8 cellular contexts compared by ENCODE assay signal in the genomic region with DNA sequence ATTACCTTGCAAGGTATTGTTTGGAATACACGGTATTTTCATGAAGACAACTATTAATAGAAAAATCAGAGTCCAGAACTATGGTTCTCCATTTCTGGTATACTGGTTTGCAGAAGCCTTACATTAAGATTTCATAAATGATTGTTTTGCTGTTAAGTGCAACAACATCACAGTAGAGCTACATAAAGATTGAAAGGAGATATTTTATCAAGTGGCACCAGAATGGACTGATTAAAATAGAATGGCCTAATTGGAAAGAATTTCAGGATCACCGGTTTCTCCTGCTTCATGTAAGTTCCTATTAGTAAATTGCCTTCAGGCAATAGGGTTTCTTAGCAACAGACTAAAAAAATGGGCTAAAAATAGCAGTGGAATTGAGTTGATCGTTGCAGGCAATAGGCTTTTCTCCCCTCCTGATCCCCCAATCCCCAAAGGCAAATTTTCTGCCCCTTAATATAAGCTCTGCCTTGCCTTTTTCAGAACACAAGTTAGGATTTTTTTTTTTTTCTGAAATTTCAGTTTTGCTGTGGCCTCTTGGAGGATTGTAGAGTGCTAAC. TPM values are rescaled to one million over a fixed set of nuclear protein-coding genes. Genes with fewer than 3 reads are reported as not detected.
A peak's percentile ranks its signal among the peaks of the same experiment; 100 is the strongest.
DNase-seq lines count a peak whose midpoint lies in the region; ATAC-seq and TF ChIP-seq lines count a peak whose summit lies in the region.

No MANE protein-coding gene starts in this region.

- H3K27me3 ChIP-seq in esophagus muscularis mucosa (no peaks in the 10 kb centered on the region), parathyroid adenoma (ENCODE audit: control insufficient read depth, insufficient read depth, low read length) (no peaks in the 10 kb centered on the region)

- H3K4me1 ChIP-seq in esophagus muscularis mucosa (peaks cover 33 to 53% (median 48%) of the 10 kb centered on the region in 4 donors), parathyroid adenoma (peaks cover 12% of the 10 kb centered on the region)

- H3K27ac ChIP-seq in esophagus muscularis mucosa (replicated peaks in 1 of 4) (peak overlapping the region; percentile 88 to 97 (median 92)), parathyroid adenoma (peak overlapping the region; percentile 88)

- no peaks in the 10 kb centered on the region for H3K36me3 ChIP-seq in esophagus muscularis mucosa
- no peaks in the 10 kb centered on the region for H3K36me3 ChIP-seq in parathyroid adenoma (ENCODE audit: control insufficient read depth, insufficient read depth, low read length)

- H3K4me2 ChIP-seq in parathyroid adenoma (ENCODE audit: low read length), result peak overlapping the region; percentile 95

- ATAC-seq in SK-N-SH treated with all-trans-retinoic acid at 6 μM for 48 hours, result peak; percentile 16
- no peak for ATAC-seq in HG02884 (IDR thresholded peaks at IDR 0.05; ENCODE audit: unreplicated experiment)
- no peak for ATAC-seq in HG03095 (IDR thresholded peaks at IDR 0.05; ENCODE audit: unreplicated experiment)

- TF ChIP-seq POLR2A in esophagus muscularis mucosa (IDR thresholded peaks at IDR 0.05; ENCODE audit: low read depth), result no peak

- WGBS in esophagus muscularis mucosa, result 2% methylated on average over 3 of the region's 3 CpGs

- peaks cover 28% of the 10 kb centered on the region for H3K79me2 ChIP-seq in parathyroid adenoma

- peak overlapping the region; percentile 2 for H3K9ac ChIP-seq in parathyroid adenoma

- peak overlapping the region; percentile 95 for H2AFZ ChIP-seq in parathyroid adenoma

- TF ChIP-seq CTCF in esophagus muscularis mucosa (IDR thresholded peaks at IDR 0.05), result no peak
- TF ChIP-seq CTCF in parathyroid adenoma (IDR thresholded peaks at IDR 0.05), result no peak

- intact Hi-C loops in esophagus muscularis mucosa (cut with DNase I), result loop anchor here (5.0 kb wide), 1 partner anchor 585 kb away; a partner anchor contains a TSS

- H3K4me3 ChIP-seq in esophagus muscularis mucosa, result peak overlapping the region; percentile 73 to 99 (median 92)
- H3K4me3 ChIP-seq in parathyroid adenoma (ENCODE audit: low read depth, low read length), result peak overlapping the region; percentile 97

- H3K9me3 ChIP-seq in esophagus muscularis mucosa (peaks cover 0 to 1% (median 0%) of the 10 kb centered on the region in 4 donors), parathyroid adenoma (ENCODE audit: control insufficient read depth, low read length) (no peaks in the 10 kb centered on the region)

- TF ChIP-seq EP300 in esophagus muscularis mucosa (IDR thresholded peaks at IDR 0.05), result no peak

- DNase-seq in COR-L47 (lab: John Stamatoyannopoulos, UW) (peak; percentile 63), KG1 (lab: John Stamatoyannopoulos, UW) (peak; percentile 22), esophagus muscularis mucosa (ENCODE audit: extremely low spot score) (no peak)
- no peak for DNase-seq in stimulated activated CD4-positive, alpha-beta T cell treated with anti-CD3 and anti-CD28 coated beads, Interleukin-2, amount 100 ng/mL, for 24 hours

TF ChIP-seq in SK-N-SH treated with all-trans-retinoic acid at 6 μM for 48 hours, 23 proteins besides CTCF, POLR2A, EP300 and RAD21:
- no peak for TF ChIP-seq PPARA (CRISPR knock-in tag; IDR thresholded peaks at IDR 0.05; ENCODE audit: borderline replicate concordance)
- TF ChIP-seq, protein P1, sequence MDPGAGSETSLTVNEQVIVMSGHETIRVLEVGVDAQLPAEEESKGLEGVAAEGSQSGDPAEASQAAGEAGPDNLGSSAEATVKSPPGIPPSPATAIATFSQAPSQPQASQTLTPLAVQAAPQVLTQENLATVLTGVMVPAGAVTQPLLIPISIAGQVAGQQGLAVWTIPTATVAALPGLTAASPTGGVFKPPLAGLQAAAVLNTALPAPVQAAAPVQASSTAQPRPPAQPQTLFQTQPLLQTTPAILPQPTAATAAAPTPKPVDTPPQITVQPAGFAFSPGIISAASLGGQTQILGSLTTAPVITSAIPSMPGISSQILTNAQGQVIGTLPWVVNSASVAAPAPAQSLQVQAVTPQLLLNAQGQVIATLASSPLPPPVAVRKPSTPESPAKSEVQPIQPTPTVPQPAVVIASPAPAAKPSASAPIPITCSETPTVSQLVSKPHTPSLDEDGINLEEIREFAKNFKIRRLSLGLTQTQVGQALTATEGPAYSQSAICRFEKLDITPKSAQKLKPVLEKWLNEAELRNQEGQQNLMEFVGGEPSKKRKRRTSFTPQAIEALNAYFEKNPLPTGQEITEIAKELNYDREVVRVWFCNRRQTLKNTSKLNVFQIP (CRISPR knock-in tag; IDR thresholded peaks at IDR 0.05; ENCODE audit: borderline replicate concordance, low read depth), result no peak
- no peak for TF ChIP-seq OSR1 (CRISPR knock-in tag; IDR thresholded peaks at IDR 0.05)
- no peak for TF ChIP-seq ZNF8 (CRISPR knock-in tag; IDR thresholded peaks at IDR 0.05)
- no peak for TF ChIP-seq ARNTL (CRISPR knock-in tag; IDR thresholded peaks at IDR 0.05; ENCODE audit: borderline replicate concordance, low read depth)
- TF ChIP-seq BACH2 (CRISPR knock-in tag; IDR thresholded peaks at IDR 0.05; ENCODE audit: borderline replicate concordance), result no peak
- TF ChIP-seq TCF4 (CRISPR knock-in tag; IDR thresholded peaks at IDR 0.05; ENCODE audit: borderline replicate concordance), result no peak
- no peak for TF ChIP-seq ZFP30 (CRISPR knock-in tag; IDR thresholded peaks at IDR 0.05)
- TF ChIP-seq ZNF70 (CRISPR knock-in tag; IDR thresholded peaks at IDR 0.05), result no peak
- TF ChIP-seq TOX (CRISPR knock-in tag; IDR thresholded peaks at IDR 0.05; ENCODE audit: borderline replicate concordance), result no peak

RNA-seq across cellular contexts. Expression of a gene that starts 0.9 kb away (rescaled TPM):
- 1 to 10 TPM; 1.8 to 3.7 (median 2.4) TPM for total RNA-seq in esophagus muscularis mucosa

RNA-seq across cellular contexts. Expression of a gene that starts 1.3 kb away (rescaled TPM):
- total RNA-seq in esophagus muscularis mucosa, result 10 to 100 TPM; 43.4 to 50.6 (median 46.4) TPM

Comparison
In these comparisons a context has a peak if more than half of its experiments do, and no peak if none do; other contexts are left out.
1. DNase-seq: peak in COR-L47 (single experiment) and KG1 (single experiment); none in esophagus muscularis mucosa (single experiment) and stimulated activated CD4-positive, alpha-beta T cell treated with anti-CD3 and anti-CD28 coated beads, Interleukin-2, amount 100 ng/mL, for 24 hours (0 of 2).